In genomic region chr2:205700331-205701132, GRCh38 we compare ENCODE assay signal across 8 cellular contexts. TPM values are rescaled to one million over a fixed set of nuclear protein-coding genes. Genes with fewer than 3 reads are reported as not detected.
DNase-seq lines count a peak whose midpoint lies in the region; ATAC-seq and TF ChIP-seq lines count a peak whose summit lies in the region.

No MANE protein-coding gene starts in this region.

- peak overlapping the region in 5 of 8 donors; percentile 50 to 70 (median 62) for H3K27ac ChIP-seq in spleen

- H3K9me3 ChIP-seq in T-helper 17 cell (ENCODE audit: control insufficient read depth, low read length, poor library complexity, severe bottlenecking) (no peaks in the 10 kb centered on the region), spleen (no peaks in the 10 kb centered on the region)

- 48 to 58% (median 54%) methylated on average over 12 of the region's 12 CpGs for WGBS in spleen, 5 donors

- peak; percentile 49 for DNase-seq in stimulated activated CD4-positive, alpha-beta T cell treated with anti-CD3 and anti-CD28 coated beads, Interleukin-15, amount 100 ng/mL, for 24 hours
- DNase-seq in stimulated activated CD4-positive, alpha-beta T cell treated with anti-CD3 and anti-CD28 coated beads, Interleukin-12 subunit alpha, Interleukin-12 subunit beta, amount 100 ng/mL, for 4 hours = no peak
- no peak for DNase-seq in T-helper 17 cell
- DNase-seq in Right ventricle myocardium superior = no peak
- DNase-seq in spleen = no peak
- DNase-seq in T-cell = no peak
- no peak for DNase-seq in DMS153 (lab: John Stamatoyannopoulos, UW)

- peaks cover 16 to 48% (median 26%) of the 10 kb centered on the region in 6 donors for H3K4me1 ChIP-seq in spleen

- no peak for TF ChIP-seq CTCF in spleen (IDR thresholded peaks at IDR 0.05 in 8 of 11, conservative IDR thresholded peaks at IDR 0.05 in 3 of 11)

- POLR2A ChIA-PET in T-cell (lab: Charles Lee) = no interaction called here

- H3K36me3 ChIP-seq in spleen = no peaks in the 10 kb centered on the region

- H3K27me3 ChIP-seq in spleen (replicated peaks in 1 of 7) = no peaks in the 10 kb centered on the region

- H3K36me3 Mint-ChIP-seq in T-helper 17 cell (ENCODE audit: low read depth) (no peaks in the 10 kb centered on the region), T-cell (no peaks in the 10 kb centered on the region)

- ATAC-seq in HG03108 (IDR thresholded peaks at IDR 0.05; ENCODE audit: unreplicated experiment) (peak; percentile 72), T-helper 17 cell (no peak), Right ventricle myocardium superior (ENCODE audit: poor library complexity) (peak; percentile 69), T-cell (replicated peaks in 1 of 4) (no peak)

- H3K27me3 Mint-ChIP-seq in T-helper 17 cell (peaks cover 19% of the 10 kb centered on the region), T-cell (peaks cover 0 to 2% of the 10 kb centered on the region in 2 donors)

- CTCF ChIA-PET in T-cell (lab: Charles Lee) = interaction anchor here in 1 of 2 donors (0.7 kb wide), 1 partner anchor 56 kb away, joined by 5 read pairs; no protein-coding TSS in a partner anchor

- intact Hi-C loops in Right ventricle myocardium superior (cut with DNase I) (no loop called here), spleen (cut with DNase I; ENCODE audit: low total_unique reads) (no loop called here)

- no peak for TF ChIP-seq POLR2A in spleen (IDR thresholded peaks at IDR 0.05)

- H3K4me3 ChIP-seq in spleen = peak overlapping the region in 1 of 8 donors; percentile 7

- H3K27ac Mint-ChIP-seq in T-helper 17 cell (peak overlapping the region; percentile 6), T-cell (no peak overlapping the region)

- H3K4me1 Mint-ChIP-seq in T-helper 17 cell (peaks cover 3% of the 10 kb centered on the region), T-cell (no peaks in the 10 kb centered on the region)

- no peaks in the 10 kb centered on the region for H3K9me3 Mint-ChIP-seq in T-cell

- H3K4me3 Mint-ChIP-seq in T-helper 17 cell (no peak overlapping the region), T-cell (no peak overlapping the region)

RNA-seq across cellular contexts. Expression of gene NRP2, which starts 18.2 kb away (rescaled TPM):
- total RNA-seq in T-helper 17 cell (1 to 10 TPM in 1 of 2 donors, under 1 TPM in 1; 0.68 to 3.1 TPM), Right ventricle myocardium superior (5.1 TPM), spleen (10 to 100 TPM; 18.7 to 49.9 (median 33.2) TPM), T-cell (1 to 10 TPM in 1 of 5 donors, under 1 TPM in 2, not detected in 2; 0.85 to 1.1 (median 0.93) TPM)
- 1 to 10 TPM; 3.1 to 5.7 (median 3.4) TPM for polyA plus RNA-seq in spleen

Comparison
In these comparisons a context has a peak if more than half of its experiments do, and no peak if none do; other contexts are left out.
1. ATAC-seq: peak in HG03108 (single experiment) and Right ventricle myocardium superior (single experiment); none in T-helper 17 cell (single experiment) and T-cell (0 of 4).